18 cellular contexts compared by ENCODE assay signal in genomic region chr12:57471661-57472060, GRCh38. TPM values are rescaled to one million over a fixed set of nuclear protein-coding genes. Genes with fewer than 3 reads are reported as not detected.
DNase-seq lines count a peak whose midpoint lies in the region; ATAC-seq and TF ChIP-seq lines count a peak whose summit lies in the region.
"Had no signal": no experiment of that assay in that cellular context is flagged by ENCODE, and none has a peak within 500 bp of the region (broad histone marks: within the 10 kb centered on the region; RNA-seq: fewer than 3 reads in every experiment).

No MANE protein-coding gene starts in this region.

- intact Hi-C loops in CD14-positive monocyte (cut with micrococcal nuclease) = loop anchor here in 1 of 2 donors (10.0 kb wide), 2 partner anchors 73 to 153 kb away; partner anchors contain the start of gene DCTN2

- H3K9me3 Mint-ChIP-seq in CD14-positive monocyte = peaks cover 0 to 2% (median 0%) of the 10 kb centered on the region in 7 donors
- no peaks in the 10 kb centered on the region for H3K9me3 Mint-ChIP-seq in natural killer cell treated with Interleukin-12 subunit alpha and Interleukin-12 subunit beta and Interleukin-15 and Interleukin-18, amount 100 ng/mL, for 72 hours
- H3K9me3 Mint-ChIP-seq in glutamatergic neuron (ENCODE audit: unreplicated experiment) = peaks cover 8% of the 10 kb centered on the region

- DNase-seq in CD14-positive monocyte (ENCODE audit: low spot score) (no peak), NCI-H2171 (lab: John Stamatoyannopoulos, UW) (no peak), SW 1271 (lab: John Stamatoyannopoulos, UW) (no peak), glutamatergic neuron (no peak)
- DNase-seq in natural killer cell treated with Interleukin-12 subunit alpha and Interleukin-12 subunit beta and Interleukin-15 and Interleukin-18, amount 100 ng/mL, for 72 hours (ENCODE audit: low spot score) = peak; percentile 44
- DNase-seq: Calu3, DMS53, NCI-H1417, NCI-H187 treated with DMSO at 0.1 percent for 48 hours, NCI-H446 treated with DMSO at 0.1 percent for 48 hours, NCI-H748 treated with DMSO at 0.1 percent for 48 hours, PC-3 had no signal

- H3K4me3 ChIP-seq in duodenal mucosa (ENCODE audit: low read depth in 1 of 2, low read length in 2 of 2) = peak overlapping the region; percentile 28 to 50
- H3K4me3 ChIP-seq: K562 had no signal

- in situ Hi-C loops in GM18951 (cut with MboI; ENCODE audit: low sequenced_read_pairs, unreplicated experiment) = no loop called here

- H3K36me3 Mint-ChIP-seq in CD14-positive monocyte (peaks cover 65 to 85% of the 10 kb centered on the region in 2 donors), glutamatergic neuron (ENCODE audit: unreplicated experiment) (peaks cover 29% of the 10 kb centered on the region)
- peaks cover 15% of the 10 kb centered on the region for H3K36me3 Mint-ChIP-seq in natural killer cell treated with Interleukin-12 subunit alpha and Interleukin-12 subunit beta and Interleukin-15 and Interleukin-18, amount 100 ng/mL, for 72 hours

- TF ChIP-seq POLR2A in GM18951 (IDR thresholded peaks at IDR 0.05; ENCODE audit: extremely low read depth, insufficient read depth, insufficient read length) = peak; percentile 9

- H3K27ac ChIP-seq in duodenal mucosa (ENCODE audit: low read depth, low read length) = no peak overlapping the region
- H3K27ac ChIP-seq: C4-2B, RWPE1 had no signal

- TF ChIP-seq CTCF in CD14-positive monocyte (IDR thresholded peaks at IDR 0.05) (no peak), glutamatergic neuron (IDR thresholded peaks at IDR 0.05; ENCODE audit: partially characterized antibody, unreplicated experiment) (no peak)

- H3K27me3 ChIP-seq in duodenal mucosa (ENCODE audit: control insufficient read depth in 1 of 2, insufficient read depth in 2 of 2, low read length in 2 of 2) = peaks cover 4 to 25% of the 10 kb centered on the region in 2 donors

- no peaks in the 10 kb centered on the region for H3K9me3 ChIP-seq in duodenal mucosa (ENCODE audit: control insufficient read depth in 1 of 2, low read length in 2 of 2)

- H3K4me1 ChIP-seq in duodenal mucosa (ENCODE audit: control insufficient read depth in 1 of 2, insufficient read depth in 2 of 2, low read length in 2 of 2) = peaks cover 54 to 55% of the 10 kb centered on the region in 2 donors

- H3K27ac Mint-ChIP-seq in CD14-positive monocyte = peak overlapping the region in 4 of 7 donors; percentile 35 to 79 (median 63)
- H3K27ac Mint-ChIP-seq in natural killer cell treated with Interleukin-12 subunit alpha and Interleukin-12 subunit beta and Interleukin-15 and Interleukin-18, amount 100 ng/mL, for 72 hours = peak overlapping the region; percentile 23 to 57
- H3K27ac Mint-ChIP-seq in glutamatergic neuron (ENCODE audit: unreplicated experiment) = no peak overlapping the region

- H3K4me3 Mint-ChIP-seq in CD14-positive monocyte (no peak overlapping the region), glutamatergic neuron (ENCODE audit: unreplicated experiment) (no peak overlapping the region)
- H3K4me3 Mint-ChIP-seq in natural killer cell treated with Interleukin-12 subunit alpha and Interleukin-12 subunit beta and Interleukin-15 and Interleukin-18, amount 100 ng/mL, for 72 hours = no peak overlapping the region

- H3K9ac ChIP-seq in duodenal mucosa (ENCODE audit: low read depth in 1 of 2, low read length in 2 of 2) = peak overlapping the region; percentile 44 to 60

- no peak for ATAC-seq in natural killer cell treated with Interleukin-12 subunit alpha and Interleukin-12 subunit beta and Interleukin-15 and Interleukin-18, amount 100 ng/mL, for 72 hours
- ATAC-seq: K562, PC-3 had no signal

- peaks cover 56% of the 10 kb centered on the region for H3K4me1 Mint-ChIP-seq in CD14-positive monocyte
- peaks cover 53 to 57% of the 10 kb centered on the region in 2 donors for H3K4me1 Mint-ChIP-seq in natural killer cell treated with Interleukin-12 subunit alpha and Interleukin-12 subunit beta and Interleukin-15 and Interleukin-18, amount 100 ng/mL, for 72 hours (ENCODE audit: low read depth in 2 of 2)
- H3K4me1 Mint-ChIP-seq in glutamatergic neuron (ENCODE audit: low read depth, unreplicated experiment) = no peaks in the 10 kb centered on the region

- H3K36me3 ChIP-seq in duodenal mucosa (ENCODE audit: control insufficient read depth in 1 of 2, insufficient read depth in 2 of 2, low read length in 2 of 2) = peaks cover 2 to 29% of the 10 kb centered on the region in 2 donors

- H3K27me3 Mint-ChIP-seq in CD14-positive monocyte (ENCODE audit: low read depth in 3 of 3) (peaks cover 0 to 3% (median 2%) of the 10 kb centered on the region in 3 donors), glutamatergic neuron (ENCODE audit: unreplicated experiment) (peaks cover 10% of the 10 kb centered on the region)
- H3K27me3 Mint-ChIP-seq in natural killer cell treated with Interleukin-12 subunit alpha and Interleukin-12 subunit beta and Interleukin-15 and Interleukin-18, amount 100 ng/mL, for 72 hours = no peaks in the 10 kb centered on the region

RNA-seq across cellular contexts. Expression of gene ARHGAP9, which starts 8.0 kb away (rescaled TPM):
- 100 to 1,000 TPM; 211 to 213 TPM for polyA plus RNA-seq in CD14-positive monocyte
- total RNA-seq in natural killer cell treated with Interleukin-12 subunit alpha and Interleukin-12 subunit beta and Interleukin-15 and Interleukin-18, amount 100 ng/mL, for 72 hours = 100 to 1,000 TPM; 138 to 154 TPM
- 52.0 TPM for total RNA-seq in glutamatergic neuron (ENCODE audit: unreplicated experiment)
- total RNA-seq: Calu3, PC-3 had no signal

RNA-seq across cellular contexts. Expression of gene GLI1, which starts 12.1 kb away (rescaled TPM):
- polyA plus RNA-seq in CD14-positive monocyte = not detected
- total RNA-seq in natural killer cell treated with Interleukin-12 subunit alpha and Interleukin-12 subunit beta and Interleukin-15 and Interleukin-18, amount 100 ng/mL, for 72 hours = 1 to 10 TPM in 1 of 2 donors, under 1 TPM in 1; 0.61 to 1.0 TPM
- 2.3 TPM for total RNA-seq in glutamatergic neuron (ENCODE audit: unreplicated experiment)

RNA-seq across cellular contexts. Expression of gene MARS1, which starts 16.2 kb away (rescaled TPM):
- 10 to 100 TPM; 63.5 to 79.8 TPM for polyA plus RNA-seq in CD14-positive monocyte
- total RNA-seq in natural killer cell treated with Interleukin-12 subunit alpha and Interleukin-12 subunit beta and Interleukin-15 and Interleukin-18, amount 100 ng/mL, for 72 hours = 100 to 1,000 TPM; 336 to 446 TPM
- total RNA-seq in glutamatergic neuron (ENCODE audit: unreplicated experiment) = 870 TPM

RNA-seq across cellular contexts. Expression of gene INHBE, which starts 16.6 kb away (rescaled TPM):
- not detected for polyA plus RNA-seq in CD14-positive monocyte
- total RNA-seq in natural killer cell treated with Interleukin-12 subunit alpha and Interleukin-12 subunit beta and Interleukin-15 and Interleukin-18, amount 100 ng/mL, for 72 hours = under 1 TPM in 1 of 2 donors, not detected in 1; 0.45 TPM
- 18.0 TPM for total RNA-seq in glutamatergic neuron (ENCODE audit: unreplicated experiment)
- total RNA-seq: PC-3 had no signal

RNA-seq across cellular contexts. Expression of gene INHBC, which starts 37.1 kb away (rescaled TPM):
- polyA plus RNA-seq in CD14-positive monocyte = not detected
- total RNA-seq in natural killer cell treated with Interleukin-12 subunit alpha and Interleukin-12 subunit beta and Interleukin-15 and Interleukin-18, amount 100 ng/mL, for 72 hours = not detected
- total RNA-seq in glutamatergic neuron (ENCODE audit: unreplicated experiment) = not detected
- total RNA-seq: A673, Calu3, PC-3 had no signal
